Comparison of ENCODE assay signal across 22 cellular contexts in the genomic region with DNA sequence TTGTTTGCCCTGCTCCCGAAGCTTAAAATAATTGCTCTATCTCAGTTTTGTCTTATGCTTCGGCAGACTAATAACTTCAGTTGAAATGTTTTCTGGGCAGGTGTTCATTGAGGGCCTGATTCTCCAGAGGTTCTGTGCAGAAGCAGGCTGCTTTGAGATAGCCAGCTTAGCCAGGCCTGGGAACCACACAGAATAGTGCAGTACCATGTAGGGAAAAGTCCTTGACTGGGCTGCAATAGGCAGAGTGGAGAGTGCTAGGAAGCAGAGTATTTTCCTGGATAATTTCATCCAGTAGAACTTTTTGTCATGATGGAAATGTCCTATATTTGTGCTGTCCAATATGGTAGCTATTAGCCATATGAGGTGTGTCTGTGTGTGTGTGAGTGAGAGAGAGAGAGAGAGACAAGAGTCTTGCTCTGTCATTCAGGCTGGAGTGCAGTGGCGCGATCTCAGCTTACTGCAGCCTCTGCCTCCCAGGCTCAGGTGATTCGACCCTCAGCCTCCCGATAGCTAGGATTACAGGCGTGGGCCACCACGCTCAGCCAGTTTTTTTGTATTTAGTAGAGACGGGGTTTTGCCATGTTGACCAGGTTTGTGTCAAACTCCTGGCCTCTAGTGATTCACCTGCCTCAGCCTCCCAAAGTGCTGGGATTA. TPM values are rescaled to one million over a fixed set of nuclear protein-coding genes. Genes with fewer than 3 reads are reported as not detected.
DNase-seq lines count a peak whose midpoint lies in the region; ATAC-seq and TF ChIP-seq lines count a peak whose summit lies in the region.
"Had no signal": no experiment of that assay in that cellular context is flagged by ENCODE, and none has a peak within 500 bp of the region (broad histone marks: within the 10 kb centered on the region; RNA-seq: fewer than 3 reads in every experiment).

No MANE protein-coding gene starts in this region.

- POLR2A ChIA-PET in HEK293 (lab: Yijun Ruan, JAX): no interaction called here

- H3K36me3 ChIP-seq in HEK293 (ENCODE audit: control insufficient read depth in 2 of 2, insufficient read depth in 1 of 2, low read length in 2 of 2): no peaks in the 10 kb centered on the region
- H3K36me3 ChIP-seq: vagina had no signal

- no peaks in the 10 kb centered on the region for H3K9me3 ChIP-seq in HEK293 (ENCODE audit: control insufficient read depth, insufficient read depth, low read depth, low read length)
- H3K9me3 ChIP-seq: BLaER1 treated with 17β-estradiol and CSF1 and Interleukin-3, amounts not matched to agents 10 nM and 100 nM; SJSA1; vagina had no signal

- H3K9me3 Mint-ChIP-seq in dendritic cell treated with granulocyte-macrophage colony-stimulating factor and Interleukin-4, amounts not matched to agents 40 ng/mL and 50 ng/mL, for 4 days: no peaks in the 10 kb centered on the region
- H3K9me3 Mint-ChIP-seq in neural crest cell: no peaks in the 10 kb centered on the region
- H3K9me3 Mint-ChIP-seq: stimulated activated naive CD8-positive, alpha-beta T cell treated with anti-CD3 and anti-CD28 coated beads, Interleukin-15, Interleukin-2, amounts not matched to agents 100 ng/mL and 50 ng/mL, for 24 hours had no signal

- peak; percentile 60 for ATAC-seq in Right ventricle myocardium superior (ENCODE audit: poor library complexity)
- no peak for ATAC-seq in left cardiac atrium
- no peak for ATAC-seq in GM19397 (IDR thresholded peaks at IDR 0.05; ENCODE audit: unreplicated experiment)
- ATAC-seq: HCT116 had no signal

- no peak overlapping the region for H3K4me3 ChIP-seq in HEK293 (ENCODE audit: low read depth, low read length)
- H3K4me3 ChIP-seq: BLaER1 treated with 17β-estradiol and CSF1 and Interleukin-3, amounts not matched to agents 10 nM and 100 nM; lung; SJSA1; vagina had no signal

- no peak for DNase-seq in Right ventricle myocardium superior
- no peak for DNase-seq in left cardiac atrium
- DNase-seq in neural crest cell (ENCODE audit: low read depth, low spot score): no peak
- DNase-seq in NCI-H1048 (lab: John Stamatoyannopoulos, UW): no peak
- DNase-seq in iPS-NIHi7 (ENCODE audit: extremely low spot score): no peak
- DNase-seq: activated CD4-positive, alpha-beta T cell treated with anti-CD3 and anti-CD28 coated beads for 1 hour; activated CD8-positive, alpha-beta memory T cell treated with anti-CD3 and anti-CD28 coated beads for 24 hours; amygdala; effector CD4-positive, alpha-beta T cell; NCI-H146; NCI-H2171; NCI-H524; posterior cingulate gyrus had no signal

- H3K4me3 Mint-ChIP-seq in dendritic cell treated with granulocyte-macrophage colony-stimulating factor and Interleukin-4, amounts not matched to agents 40 ng/mL and 50 ng/mL, for 4 days: no peak overlapping the region
- no peak overlapping the region for H3K4me3 Mint-ChIP-seq in neural crest cell
- H3K4me3 Mint-ChIP-seq: stimulated activated naive CD8-positive, alpha-beta T cell treated with anti-CD3 and anti-CD28 coated beads, Interleukin-15, Interleukin-2, amounts not matched to agents 100 ng/mL and 50 ng/mL, for 24 hours had no signal

- CTCF ChIA-PET in HEK293 (lab: Yijun Ruan, JAX): interaction anchor here (1.2 to 2.7 kb wide), 4 partner anchors 50 to 75 kb away, joined by 3 to 10 read pairs (median 6); no protein-coding TSS in a partner anchor

- intact Hi-C loops in Right ventricle myocardium superior (cut with DNase I) (no loop called here), left cardiac atrium (cut with DNase I) (no loop called here)
- intact Hi-C loops in dendritic cell treated with granulocyte-macrophage colony-stimulating factor and Interleukin-4, amounts not matched to agents 40 ng/mL and 50 ng/mL, for 4 days (cut with micrococcal nuclease): loop anchor here (5.0 kb wide), 1 partner anchor 52 kb away; no protein-coding TSS in a partner anchor

- TF ChIP-seq CTCF in HEK293 (tag by site-specific recombination; IDR thresholded peaks at IDR 0.05) (no peak), neural crest cell (conservative IDR thresholded peaks at IDR 0.05) (no peak)

- H3K4me1 Mint-ChIP-seq in dendritic cell treated with granulocyte-macrophage colony-stimulating factor and Interleukin-4, amounts not matched to agents 40 ng/mL and 50 ng/mL, for 4 days (ENCODE audit: low read depth): peaks cover 78% of the 10 kb centered on the region
- peaks cover 58% of the 10 kb centered on the region for H3K4me1 Mint-ChIP-seq in neural crest cell

- peaks cover 9% of the 10 kb centered on the region for H3K36me3 Mint-ChIP-seq in dendritic cell treated with granulocyte-macrophage colony-stimulating factor and Interleukin-4, amounts not matched to agents 40 ng/mL and 50 ng/mL, for 4 days (ENCODE audit: low read depth)
- peaks cover 3% of the 10 kb centered on the region for H3K36me3 Mint-ChIP-seq in neural crest cell (ENCODE audit: low read depth)

- no peak overlapping the region for H3K27ac ChIP-seq in HEK293 (ENCODE audit: extremely low read depth, low read depth, low read length)
- H3K27ac ChIP-seq: BLaER1 treated with 17β-estradiol and CSF1 and Interleukin-3, amounts not matched to agents 10 nM and 100 nM; SJSA1; vagina had no signal

- peak overlapping the region; percentile 59 for H3K27ac Mint-ChIP-seq in dendritic cell treated with granulocyte-macrophage colony-stimulating factor and Interleukin-4, amounts not matched to agents 40 ng/mL and 50 ng/mL, for 4 days
- peak overlapping the region; percentile 32 for H3K27ac Mint-ChIP-seq in neural crest cell (ENCODE audit: unreplicated experiment)
- H3K27ac Mint-ChIP-seq: stimulated activated naive CD8-positive, alpha-beta T cell treated with anti-CD3 and anti-CD28 coated beads, Interleukin-15, Interleukin-2, amounts not matched to agents 100 ng/mL and 50 ng/mL, for 24 hours had no signal

- no peaks in the 10 kb centered on the region for H3K27me3 Mint-ChIP-seq in dendritic cell treated with granulocyte-macrophage colony-stimulating factor and Interleukin-4, amounts not matched to agents 40 ng/mL and 50 ng/mL, for 4 days
- no peaks in the 10 kb centered on the region for H3K27me3 Mint-ChIP-seq in neural crest cell (ENCODE audit: low read depth)
- H3K27me3 Mint-ChIP-seq: stimulated activated naive CD8-positive, alpha-beta T cell treated with anti-CD3 and anti-CD28 coated beads, Interleukin-15, Interleukin-2, amounts not matched to agents 100 ng/mL and 50 ng/mL, for 24 hours had no signal

- H3K4me1 ChIP-seq in HEK293 (ENCODE audit: control insufficient read depth, insufficient read depth, low read length): peaks cover 23% of the 10 kb centered on the region

TF ChIP-seq in HEK293, 187 proteins besides CTCF, POLR2A, EP300 and RAD21:
- no peak for TF ChIP-seq ZNF530 (tag by site-specific recombination; IDR thresholded peaks at IDR 0.05; ENCODE audit: low read depth)
- TF ChIP-seq, protein P1, sequence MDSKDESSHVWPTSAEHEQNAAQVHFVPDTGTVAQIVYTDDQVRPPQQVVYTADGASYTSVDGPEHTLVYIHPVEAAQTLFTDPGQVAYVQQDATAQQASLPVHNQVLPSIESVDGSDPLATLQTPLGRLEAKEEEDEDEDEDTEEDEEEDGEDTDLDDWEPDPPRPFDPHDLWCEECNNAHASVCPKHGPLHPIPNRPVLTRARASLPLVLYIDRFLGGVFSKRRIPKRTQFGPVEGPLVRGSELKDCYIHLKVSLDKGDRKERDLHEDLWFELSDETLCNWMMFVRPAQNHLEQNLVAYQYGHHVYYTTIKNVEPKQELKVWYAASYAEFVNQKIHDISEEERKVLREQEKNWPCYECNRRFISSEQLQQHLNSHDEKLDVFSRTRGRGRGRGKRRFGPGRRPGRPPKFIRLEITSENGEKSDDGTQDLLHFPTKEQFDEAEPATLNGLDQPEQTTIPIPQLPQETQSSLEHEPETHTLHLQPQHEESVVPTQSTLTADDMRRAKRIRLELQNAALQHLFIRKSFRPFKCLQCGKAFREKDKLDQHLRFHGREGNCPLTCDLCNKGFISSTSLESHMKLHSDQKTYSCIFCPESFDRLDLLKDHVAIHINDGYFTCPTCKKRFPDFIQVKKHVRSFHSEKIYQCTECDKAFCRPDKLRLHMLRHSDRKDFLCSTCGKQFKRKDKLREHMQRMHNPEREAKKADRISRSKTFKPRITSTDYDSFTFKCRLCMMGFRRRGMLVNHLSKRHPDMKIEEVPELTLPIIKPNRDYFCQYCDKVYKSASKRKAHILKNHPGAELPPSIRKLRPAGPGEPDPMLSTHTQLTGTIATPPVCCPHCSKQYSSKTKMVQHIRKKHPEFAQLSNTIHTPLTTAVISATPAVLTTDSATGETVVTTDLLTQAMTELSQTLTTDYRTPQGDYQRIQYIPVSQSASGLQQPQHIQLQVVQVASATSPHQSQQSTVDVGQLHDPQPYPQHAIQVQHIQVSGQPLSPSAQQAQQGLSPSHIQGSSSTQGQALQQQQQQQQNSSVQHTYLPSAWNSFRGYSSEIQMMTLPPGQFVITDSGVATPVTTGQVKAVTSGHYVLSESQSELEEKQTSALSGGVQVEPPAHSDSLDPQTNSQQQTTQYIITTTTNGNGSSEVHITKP (tag by site-specific recombination; IDR thresholded peaks at IDR 0.05): 0 out of 2 replicates have a peak, but pooled peaks have one; percentile 13

RNA-seq across cellular contexts. Expression of a gene that starts 15.9 kb away (rescaled TPM):
- total RNA-seq in Right ventricle myocardium superior: 20.6 TPM
- 10 to 100 TPM; 26.8 to 30.4 TPM for total RNA-seq in left cardiac atrium
- total RNA-seq in neural crest cell: 102 and 110 TPM in 2 replicates
